Comparison of ENCODE assay signal across 9 cellular contexts in the genomic region with DNA sequence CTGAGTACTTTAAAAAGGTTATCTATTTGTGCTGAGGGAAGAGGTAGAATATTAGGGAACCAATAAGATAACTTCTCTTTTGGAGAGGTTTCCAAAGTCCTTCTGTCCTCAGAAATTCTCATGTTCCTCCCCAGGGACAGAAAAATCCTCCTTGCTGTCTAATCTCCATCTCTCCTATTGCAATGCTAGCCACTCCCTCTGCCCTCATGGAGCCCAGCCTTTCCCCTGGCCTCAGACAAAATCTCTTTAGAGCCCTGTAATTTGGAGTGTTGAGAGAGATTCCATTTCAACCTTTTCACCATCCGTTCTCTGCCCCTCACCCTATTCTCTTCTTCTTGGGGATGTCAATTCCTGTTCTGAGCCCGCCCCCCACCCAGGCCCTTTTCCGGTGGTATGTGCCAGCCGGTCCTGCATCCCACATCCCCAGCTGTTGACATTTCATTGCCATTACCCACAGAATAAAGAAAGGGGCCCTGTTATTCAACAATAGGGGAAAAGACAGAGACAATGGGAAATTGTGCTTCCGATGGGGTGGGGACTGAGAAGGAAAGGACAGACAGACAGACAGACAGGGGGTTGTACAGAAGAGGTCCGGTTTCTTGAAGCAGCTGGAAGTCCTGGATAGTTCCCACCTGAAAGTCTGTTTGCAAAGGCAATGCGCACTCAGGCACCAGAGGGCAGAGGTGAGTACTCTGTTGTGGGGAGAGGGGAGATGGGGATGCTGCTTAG. TPM values are rescaled to one million over a fixed set of nuclear protein-coding genes. Genes with fewer than 3 reads are reported as not detected.
DNase-seq lines count a peak whose midpoint lies in the region; ATAC-seq and TF ChIP-seq lines count a peak whose summit lies in the region.
"Had no signal": no experiment of that assay in that cellular context is flagged by ENCODE, and none has a peak within 500 bp of the region (broad histone marks: within the 10 kb centered on the region; RNA-seq: fewer than 3 reads in every experiment).

Gene HAPLN2 (plus strand): TSS at position 563 of the 729 bp plus-strand sequence. CDS start 4,076 bp downstream, outside the sequence.

- peaks cover 10 to 36% (median 26%) of the 10 kb centered on the region in 9 donors for H3K4me1 ChIP-seq in heart right ventricle
- H3K4me1 ChIP-seq in right cardiac atrium (ENCODE audit: control insufficient read depth, insufficient read depth, low read length), result peaks cover 4% of the 10 kb centered on the region
- peaks cover 7% of the 10 kb centered on the region for H3K4me1 ChIP-seq in PC-3 (ENCODE audit: insufficient read depth, low read length)
- H3K4me1 ChIP-seq in endodermal cell (ENCODE audit: control insufficient read depth, insufficient read depth, low read length), result no peaks in the 10 kb centered on the region

- intact Hi-C loops in heart right ventricle (cut with DNase I), result loop anchor here in 2 of 10 donors (5.0 to 10.0 kb wide), 2 partner anchors 37 to 164 kb away; no protein-coding TSS in a partner anchor
- intact Hi-C loops in right cardiac atrium (cut with DNase I), result loop anchor here in 1 of 4 donors (10.0 kb wide), 1 partner anchor 234 kb away; no protein-coding TSS in a partner anchor
- intact Hi-C loops in PC-3 (cut with micrococcal nuclease), result no loop called here

- H3K27ac Mint-ChIP-seq in endodermal cell, result no peak within 1 kb of the TSS
- H3K27ac Mint-ChIP-seq: activated naive CD4-positive, alpha-beta T cell treated with anti-CD3 and anti-CD28 coated beads, Interleukin-2, amount 50 U/mL, for 72 hours had no signal

- H3K36me3 Mint-ChIP-seq in endodermal cell (ENCODE audit: low read depth), result no peaks in the 10 kb centered on the region
- H3K36me3 Mint-ChIP-seq: activated naive CD4-positive, alpha-beta T cell treated with anti-CD3 and anti-CD28 coated beads, Interleukin-2, amount 50 U/mL, for 72 hours had no signal

- 18 to 21% methylated on average over 7 of the region's 7 CpGs for whole genome bisulfite sequencing in heart right ventricle, 2 donors
- 12% methylated on average over 7 of the region's 7 CpGs for WGBS in right cardiac atrium
- 0 to 13% methylated on average over 1 to 7 of the region's 7 CpGs for WGBS in endodermal cell (ENCODE audit: insufficient coverage in 1 of 2, insufficient read length in 1 of 2), 2 experiments

- H3K4me1 Mint-ChIP-seq in endodermal cell, result peaks cover 4% of the 10 kb centered on the region

- POLR2A ChIA-PET in PC-3 (lab: Charles Lee; ENCODE audit: unreplicated experiment), result no interaction called here

- H4K20me1 ChIP-seq in PC-3 (ENCODE audit: low read length), result no peaks in the 10 kb centered on the region

- no peak within 1 kb of the TSS for H3K4me3 Mint-ChIP-seq in endodermal cell

- H2AFZ ChIP-seq in PC-3 (ENCODE audit: low read length), result no peak within 1 kb of the TSS

- no peak for DNase-seq in heart right ventricle
- DNase-seq in right cardiac atrium, result no peak
- peak; percentile 60 for DNase-seq in PC-3
- peak; percentile 90 for DNase-seq in endodermal cell
- DNase-seq in stimulated activated naive CD4-positive, alpha-beta T cell treated with Interleukin-2 at 50 U/mL for 16 hours (lab: John Stamatoyannopoulos, UW), result peak; percentile 9
- DNase-seq in NCI-H446 treated with DMSO at 0.1 percent for 48 hours (lab: John Stamatoyannopoulos, UW), result no peak
- DNase-seq in activated CD4-positive, CD25-positive, alpha-beta regulatory T cell treated with anti-CD3 and anti-CD28 coated beads, Interleukin-2, amount 50 U/mL, for 72 hours, result no peak

- no peaks in the 10 kb centered on the region for H3K9me2 ChIP-seq in PC-3 (replicated peaks; ENCODE audit: low read length)

- no peaks in the 10 kb centered on the region for H3K36me3 ChIP-seq in heart right ventricle
- no peaks in the 10 kb centered on the region for H3K36me3 ChIP-seq in PC-3 (ENCODE audit: low read depth, low read length)
- H3K36me3 ChIP-seq in endodermal cell (ENCODE audit: control insufficient read depth, insufficient read depth, low read length), result no peaks in the 10 kb centered on the region

- peaks cover 65% of the 10 kb centered on the region for H3K27me3 Mint-ChIP-seq in endodermal cell (ENCODE audit: insufficient read depth)

- peak in 6 of 9 donors; percentile 18 to 42 (median 28) for TF ChIP-seq CTCF in heart right ventricle (IDR thresholded peaks at IDR 0.05)
- TF ChIP-seq CTCF in PC-3 (conservative IDR thresholded peaks at IDR 0.05; ENCODE audit: low read depth, low read length), result peak; percentile 72
- TF ChIP-seq CTCF in endodermal cell (conservative IDR thresholded peaks at IDR 0.05), result peak; percentile 77

- H3K9me3 Mint-ChIP-seq in endodermal cell, result no peaks in the 10 kb centered on the region
- H3K9me3 Mint-ChIP-seq: activated naive CD4-positive, alpha-beta T cell treated with anti-CD3 and anti-CD28 coated beads, Interleukin-2, amount 50 U/mL, for 72 hours had no signal

- ATAC-seq in heart right ventricle (no peak), right cardiac atrium (no peak), PC-3 (peak; percentile 66), HG03196 (IDR thresholded peaks at IDR 0.05; ENCODE audit: unreplicated experiment) (no peak)

- H3K4me2 ChIP-seq in PC-3 (ENCODE audit: low read length), result no peak within 1 kb of the TSS

- no TSS peak for BruUV-seq in PC-3 (replicated peaks; lab: Mats Ljungman, UMichigan)

- H3K9me3 ChIP-seq in heart right ventricle, result no peaks in the 10 kb centered on the region
- no peaks in the 10 kb centered on the region for H3K9me3 ChIP-seq in right cardiac atrium (ENCODE audit: control insufficient read depth, low read length)
- no peaks in the 10 kb centered on the region for H3K9me3 ChIP-seq in PC-3 (ENCODE audit: low read length)
- H3K9me3 ChIP-seq in endodermal cell (ENCODE audit: control insufficient read depth, low read length), result no peaks in the 10 kb centered on the region

- H3K79me2 ChIP-seq in PC-3 (ENCODE audit: low read length), result no peaks in the 10 kb centered on the region

- H3K4me3 ChIP-seq in heart right ventricle (no peak within 1 kb of the TSS), right cardiac atrium (ENCODE audit: low read length) (no peak within 1 kb of the TSS), PC-3 (ENCODE audit: low read length) (no peak within 1 kb of the TSS), endodermal cell (ENCODE audit: low read length) (no peak within 1 kb of the TSS)

- H3K27me3 ChIP-seq in heart right ventricle, result peaks cover 5 to 59% (median 8%) of the 10 kb centered on the region in 7 donors
- H3K27me3 ChIP-seq in right cardiac atrium (ENCODE audit: control insufficient read depth, insufficient read depth), result no peaks in the 10 kb centered on the region
- H3K27me3 ChIP-seq in PC-3 (ENCODE audit: low read length), result peaks cover 25% of the 10 kb centered on the region
- H3K27me3 ChIP-seq in endodermal cell (ENCODE audit: control insufficient read depth, insufficient read depth, low read length, poor library complexity, severe bottlenecking), result peaks cover 47% of the 10 kb centered on the region

- CTCF ChIA-PET in PC-3 (lab: Charles Lee), result interaction anchor here (0.5 kb wide), 1 partner anchor 118 kb away, joined by 3 read pairs; no protein-coding TSS in a partner anchor

- H3K27ac ChIP-seq in heart right ventricle (no peak within 1 kb of the TSS), right cardiac atrium (ENCODE audit: low read length) (no peak within 1 kb of the TSS), PC-3 (ENCODE audit: low read length) (no peak within 1 kb of the TSS), endodermal cell (ENCODE audit: low read depth, low read length) (no peak within 1 kb of the TSS)

- no peaks in the 10 kb centered on the region for H3F3A ChIP-seq in PC-3 (ENCODE audit: low read length, unreplicated experiment)

- no peak within 1 kb of the TSS for H3K9ac ChIP-seq in PC-3 (ENCODE audit: low read length)
- H3K9ac ChIP-seq in endodermal cell (ENCODE audit: extremely low read depth, low read length, poor library complexity, severe bottlenecking), result no peak within 1 kb of the TSS

RNA-seq across cellular contexts. Expression of gene HAPLN2, which starts in this region (rescaled TPM):
- total RNA-seq in heart right ventricle (1 to 10 TPM in 3 of 10 donors, under 1 TPM in 6, not detected in 1; 0.24 to 1.7 (median 0.77) TPM), right cardiac atrium (1 to 10 TPM in 2 of 4 donors, under 1 TPM in 2; 0.53 to 1.2 (median 1.1) TPM), PC-3 (2014; rRNA removed) (1.1 TPM in 1 of 2 replicates, not detected in the other), endodermal cell (1 to 10 TPM in 1 of 2 donors, under 1 TPM in 1; 0.42 to 2.8 TPM)
- polyA plus RNA-seq in heart right ventricle (1 to 10 TPM; 3.0 to 6.3 TPM), right cardiac atrium (2.0 TPM)
- polyA plus RNA-seq in endodermal cell (2013, experiment 1 of 2), result 0.82 TPM
- polyA plus RNA-seq in endodermal cell (2013, experiment 2 of 2), result 0.54 TPM

Comparison
In these comparisons a context has a peak if more than half of its experiments do, and no peak if none do; other contexts are left out.
1. DNase-seq: peak in PC-3 (single experiment), endodermal cell (single experiment) and stimulated activated naive CD4-positive, alpha-beta T cell treated with Interleukin-2 at 50 U/mL for 16 hours (single experiment); none in heart right ventricle (0 of 2), right cardiac atrium (0 of 3), NCI-H446 treated with DMSO at 0.1 percent for 48 hours (single experiment) and activated CD4-positive, CD25-positive, alpha-beta regulatory T cell treated with anti-CD3 and anti-CD28 coated beads, Interleukin-2, amount 50 U/mL, for 72 hours (single experiment).
2. Peak in every context shown above with its lines, with median percentiles within 50 percentile points of each other: CTCF ChIP-seq.